ENCODE assay signal across 1 cellular context in the genomic region with DNA sequence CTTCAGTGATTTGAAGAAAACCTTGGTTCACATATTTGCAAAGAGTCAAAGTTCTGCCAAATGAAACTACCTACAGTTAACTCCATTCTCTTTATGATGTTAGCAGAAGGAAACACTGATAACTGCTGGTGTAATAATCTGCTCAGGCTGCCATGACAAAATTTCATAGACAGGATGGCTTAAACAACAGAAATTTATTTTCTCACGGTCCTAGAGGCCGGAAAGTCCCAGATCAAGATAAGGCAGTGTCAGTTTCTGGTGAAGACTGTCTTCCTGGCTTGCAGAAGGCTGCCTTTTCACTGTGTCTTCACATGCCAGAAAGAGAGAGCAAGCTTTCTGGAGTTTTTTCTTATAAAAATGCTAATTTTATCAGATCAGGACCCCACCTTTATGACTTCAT.
TF ChIP-seq lines count a peak whose summit lies in the region.

No MANE protein-coding gene starts in this region.

TF ChIP-seq in GM12878, 131 proteins besides CTCF, POLR2A, EP300 and RAD21 (continued from another document):
- TF ChIP-seq, protein P1, sequence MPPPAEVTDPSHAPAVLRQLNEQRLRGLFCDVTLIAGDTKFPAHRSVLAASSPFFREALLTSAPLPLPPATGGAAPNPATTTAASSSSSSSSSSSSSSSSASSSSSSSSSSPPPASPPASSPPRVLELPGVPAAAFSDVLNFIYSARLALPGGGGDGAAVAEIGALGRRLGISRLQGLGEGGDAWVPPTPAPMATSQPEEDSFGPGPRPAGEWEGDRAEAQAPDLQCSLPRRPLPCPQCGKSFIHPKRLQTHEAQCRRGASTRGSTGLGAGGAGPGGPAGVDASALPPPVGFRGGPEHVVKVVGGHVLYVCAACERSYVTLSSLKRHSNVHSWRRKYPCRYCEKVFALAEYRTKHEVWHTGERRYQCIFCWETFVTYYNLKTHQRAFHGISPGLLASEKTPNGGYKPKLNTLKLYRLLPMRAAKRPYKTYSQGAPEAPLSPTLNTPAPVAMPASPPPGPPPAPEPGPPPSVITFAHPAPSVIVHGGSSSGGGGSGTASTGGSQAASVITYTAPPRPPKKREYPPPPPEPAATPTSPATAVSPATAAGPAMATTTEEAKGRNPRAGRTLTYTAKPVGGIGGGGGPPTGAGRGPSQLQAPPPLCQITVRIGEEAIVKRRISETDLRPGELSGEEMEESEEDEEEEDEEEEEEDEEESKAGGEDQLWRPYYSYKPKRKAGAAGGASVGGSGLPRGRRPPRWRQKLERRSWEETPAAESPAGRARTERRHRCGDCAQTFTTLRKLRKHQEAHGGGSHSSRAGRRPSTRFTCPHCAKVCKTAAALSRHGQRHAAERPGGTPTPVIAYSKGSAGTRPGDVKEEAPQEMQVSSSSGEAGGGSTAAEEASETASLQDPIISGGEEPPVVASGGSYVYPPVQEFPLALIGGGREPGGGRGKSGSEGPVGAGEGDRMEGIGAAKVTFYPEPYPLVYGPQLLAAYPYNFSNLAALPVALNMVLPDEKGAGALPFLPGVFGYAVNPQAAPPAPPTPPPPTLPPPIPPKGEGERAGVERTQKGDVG (CRISPR knock-in tag; IDR thresholded peaks at IDR 0.05): no peak
- TF ChIP-seq IKZF1 (conservative IDR thresholded peaks at IDR 0.05) (no peak), ELK1 (IDR thresholded peaks at IDR 0.05; ENCODE audit: low read depth, low read length) (no peak), RELB (IDR thresholded peaks at IDR 0.05; ENCODE audit: low read depth) (peak; percentile 77), STAT3 (IDR thresholded peaks at IDR 0.05; ENCODE audit: low read depth, low read length) (no peak), YY1 (IDR thresholded peaks at IDR 0.05; ENCODE audit: low read depth, low read length) (0 out of 2 replicates have a peak, but pooled peaks have one; percentile 10)
- TF ChIP-seq, protein P2, sequence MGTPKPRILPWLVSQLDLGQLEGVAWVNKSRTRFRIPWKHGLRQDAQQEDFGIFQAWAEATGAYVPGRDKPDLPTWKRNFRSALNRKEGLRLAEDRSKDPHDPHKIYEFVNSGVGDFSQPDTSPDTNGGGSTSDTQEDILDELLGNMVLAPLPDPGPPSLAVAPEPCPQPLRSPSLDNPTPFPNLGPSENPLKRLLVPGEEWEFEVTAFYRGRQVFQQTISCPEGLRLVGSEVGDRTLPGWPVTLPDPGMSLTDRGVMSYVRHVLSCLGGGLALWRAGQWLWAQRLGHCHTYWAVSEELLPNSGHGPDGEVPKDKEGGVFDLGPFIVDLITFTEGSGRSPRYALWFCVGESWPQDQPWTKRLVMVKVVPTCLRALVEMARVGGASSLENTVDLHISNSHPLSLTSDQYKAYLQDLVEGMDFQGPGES (IDR thresholded peaks at IDR 0.05): no peak
